In the genomic region with DNA sequence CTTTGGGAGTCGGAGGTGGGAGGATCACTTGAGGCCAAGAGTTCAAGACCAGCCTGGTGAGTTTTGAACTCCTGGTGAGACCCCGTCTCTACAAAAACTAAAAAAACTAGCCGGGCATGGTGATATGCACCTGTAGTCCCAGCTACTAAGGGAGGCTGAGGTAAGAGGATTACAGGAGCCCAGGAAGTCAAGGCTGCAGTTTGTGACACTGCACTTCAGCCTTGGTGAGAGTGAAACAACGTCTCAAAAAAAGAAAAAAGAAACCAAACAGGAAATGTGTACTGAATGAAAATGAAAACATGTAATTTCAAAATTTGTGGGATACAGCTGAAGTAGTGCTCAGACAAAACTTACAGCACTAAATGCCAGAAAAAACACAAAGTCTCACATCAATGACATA, we compare ENCODE assay signal across 1 cellular context.
TF ChIP-seq lines count a peak whose summit lies in the region.

No MANE protein-coding gene starts in this region.

TF ChIP-seq in GM12878, 131 proteins besides CTCF, POLR2A, EP300 and RAD21 (continued from another document and continues in another):
- TF ChIP-seq, protein P1, sequence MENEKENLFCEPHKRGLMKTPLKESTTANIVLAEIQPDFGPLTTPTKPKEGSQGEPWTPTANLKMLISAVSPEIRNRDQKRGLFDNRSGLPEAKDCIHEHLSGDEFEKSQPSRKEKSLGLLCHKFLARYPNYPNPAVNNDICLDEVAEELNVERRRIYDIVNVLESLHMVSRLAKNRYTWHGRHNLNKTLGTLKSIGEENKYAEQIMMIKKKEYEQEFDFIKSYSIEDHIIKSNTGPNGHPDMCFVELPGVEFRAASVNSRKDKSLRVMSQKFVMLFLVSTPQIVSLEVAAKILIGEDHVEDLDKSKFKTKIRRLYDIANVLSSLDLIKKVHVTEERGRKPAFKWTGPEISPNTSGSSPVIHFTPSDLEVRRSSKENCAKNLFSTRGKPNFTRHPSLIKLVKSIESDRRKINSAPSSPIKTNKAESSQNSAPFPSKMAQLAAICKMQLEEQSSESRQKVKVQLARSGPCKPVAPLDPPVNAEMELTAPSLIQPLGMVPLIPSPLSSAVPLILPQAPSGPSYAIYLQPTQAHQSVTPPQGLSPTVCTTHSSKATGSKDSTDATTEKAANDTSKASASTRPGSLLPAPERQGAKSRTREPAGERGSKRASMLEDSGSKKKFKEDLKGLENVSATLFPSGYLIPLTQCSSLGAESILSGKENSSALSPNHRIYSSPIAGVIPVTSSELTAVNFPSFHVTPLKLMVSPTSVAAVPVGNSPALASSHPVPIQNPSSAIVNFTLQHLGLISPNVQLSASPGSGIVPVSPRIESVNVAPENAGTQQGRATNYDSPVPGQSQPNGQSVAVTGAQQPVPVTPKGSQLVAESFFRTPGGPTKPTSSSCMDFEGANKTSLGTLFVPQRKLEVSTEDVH (IDR thresholded peaks at IDR 0.05; ENCODE audit: low read depth, partially characterized antibody) = no peak
- TF ChIP-seq, protein P2, sequence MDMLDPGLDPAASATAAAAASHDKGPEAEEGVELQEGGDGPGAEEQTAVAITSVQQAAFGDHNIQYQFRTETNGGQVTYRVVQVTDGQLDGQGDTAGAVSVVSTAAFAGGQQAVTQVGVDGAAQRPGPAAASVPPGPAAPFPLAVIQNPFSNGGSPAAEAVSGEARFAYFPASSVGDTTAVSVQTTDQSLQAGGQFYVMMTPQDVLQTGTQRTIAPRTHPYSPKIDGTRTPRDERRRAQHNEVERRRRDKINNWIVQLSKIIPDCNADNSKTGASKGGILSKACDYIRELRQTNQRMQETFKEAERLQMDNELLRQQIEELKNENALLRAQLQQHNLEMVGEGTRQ (IDR thresholded peaks at IDR 0.05; ENCODE audit: borderline replicate concordance, low read depth, low read length) = no peak
- TF ChIP-seq CEBPB (IDR thresholded peaks at IDR 0.05; ENCODE audit: borderline replicate concordance in 1 of 2, low read depth in 2 of 2, low read length in 2 of 2) (no peak), RUNX3 (IDR thresholded peaks at IDR 0.05; ENCODE audit: low read length) (peak; percentile 57), E2F4 (IDR thresholded peaks at IDR 0.05; ENCODE audit: low read depth, low read length) (no peak), BCL3 (IDR thresholded peaks at IDR 0.05; ENCODE audit: borderline replicate concordance, insufficient read depth, low read depth, low read length, poor library complexity, severe bottlenecking) (no peak), NBN (IDR thresholded peaks at IDR 0.05) (no peak), BHLHE40 (IDR thresholded peaks at IDR 0.05; ENCODE audit: borderline replicate concordance in 1 of 2, low read depth in 2 of 2, low read length in 1 of 2) (no peak), ZNF384 (IDR thresholded peaks at IDR 0.05; ENCODE audit: borderline replicate concordance, low read depth, low read length) (no peak), CREB1 (IDR thresholded peaks at IDR 0.05; ENCODE audit: low read depth) (no peak), SPI1 (IDR thresholded peaks at IDR 0.05; ENCODE audit: borderline replicate concordance, insufficient read depth, low read depth, low read length) (no peak), NFIC (IDR thresholded peaks at IDR 0.05; ENCODE audit: low read depth, low read length) (peak; percentile 58), MXI1 (IDR thresholded peaks at IDR 0.05; ENCODE audit: low read depth, low read length) (no peak), SUZ12 (IDR thresholded peaks at IDR 0.05; ENCODE audit: unreplicated experiment) (no peak), RCOR1 (conservative IDR thresholded peaks at IDR 0.05; ENCODE audit: low read depth, low read length) (no peak), CBX5 (IDR thresholded peaks at IDR 0.05; ENCODE audit: low read depth) (no peak), MTA2 (IDR thresholded peaks at IDR 0.05; ENCODE audit: low read depth) (no peak), SKIL (IDR thresholded peaks at IDR 0.05; ENCODE audit: low read depth, poor library complexity, severe bottlenecking) (no peak), MEF2B (IDR thresholded peaks at IDR 0.05; ENCODE audit: partially characterized antibody, poor library complexity, severe bottlenecking) (no peak), YBX1 (IDR thresholded peaks at IDR 0.05) (no peak), EED (IDR thresholded peaks at IDR 0.05; ENCODE audit: low read depth) (0 out of 2 replicates have a peak, but pooled peaks have one; percentile 49), TARDBP (IDR thresholded peaks at IDR 0.05; ENCODE audit: borderline replicate concordance) (no peak), ZNF622 (IDR thresholded peaks at IDR 0.05) (no peak), LARP7 (IDR thresholded peaks at IDR 0.05) (no peak), ASH2L (IDR thresholded peaks at IDR 0.05; ENCODE audit: borderline replicate concordance, low read depth) (no peak), SREBF2 (IDR thresholded peaks at IDR 0.05; ENCODE audit: low read length) (no peak), CEBPZ (IDR thresholded peaks at IDR 0.05; ENCODE audit: low read depth, low read length) (no peak), PBX3 (IDR thresholded peaks at IDR 0.05; ENCODE audit: insufficient replicate concordance, low read depth, low read length) (no peak), HCFC1 (IDR thresholded peaks at IDR 0.05; ENCODE audit: low read length) (no peak), ESRRA (IDR thresholded peaks at IDR 0.05; ENCODE audit: low read length) (no peak), FOXM1 (IDR thresholded peaks at IDR 0.05; ENCODE audit: low read depth, low read length) (no peak), TAF1 (IDR thresholded peaks at IDR 0.05; ENCODE audit: borderline replicate concordance, low read depth, low read length) (no peak), GABPA (IDR thresholded peaks at IDR 0.05; ENCODE audit: low read depth) (0 out of 2 replicates have a peak, but pooled peaks have one; percentile 7)
- TF ChIP-seq, protein P3, sequence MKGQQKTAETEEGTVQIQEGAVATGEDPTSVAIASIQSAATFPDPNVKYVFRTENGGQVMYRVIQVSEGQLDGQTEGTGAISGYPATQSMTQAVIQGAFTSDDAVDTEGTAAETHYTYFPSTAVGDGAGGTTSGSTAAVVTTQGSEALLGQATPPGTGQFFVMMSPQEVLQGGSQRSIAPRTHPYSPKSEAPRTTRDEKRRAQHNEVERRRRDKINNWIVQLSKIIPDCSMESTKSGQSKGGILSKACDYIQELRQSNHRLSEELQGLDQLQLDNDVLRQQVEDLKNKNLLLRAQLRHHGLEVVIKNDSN (IDR thresholded peaks at IDR 0.05; ENCODE audit: borderline replicate concordance, extremely low read length, insufficient read depth, low read depth, low read length) = no peak
- TF ChIP-seq, protein P4, sequence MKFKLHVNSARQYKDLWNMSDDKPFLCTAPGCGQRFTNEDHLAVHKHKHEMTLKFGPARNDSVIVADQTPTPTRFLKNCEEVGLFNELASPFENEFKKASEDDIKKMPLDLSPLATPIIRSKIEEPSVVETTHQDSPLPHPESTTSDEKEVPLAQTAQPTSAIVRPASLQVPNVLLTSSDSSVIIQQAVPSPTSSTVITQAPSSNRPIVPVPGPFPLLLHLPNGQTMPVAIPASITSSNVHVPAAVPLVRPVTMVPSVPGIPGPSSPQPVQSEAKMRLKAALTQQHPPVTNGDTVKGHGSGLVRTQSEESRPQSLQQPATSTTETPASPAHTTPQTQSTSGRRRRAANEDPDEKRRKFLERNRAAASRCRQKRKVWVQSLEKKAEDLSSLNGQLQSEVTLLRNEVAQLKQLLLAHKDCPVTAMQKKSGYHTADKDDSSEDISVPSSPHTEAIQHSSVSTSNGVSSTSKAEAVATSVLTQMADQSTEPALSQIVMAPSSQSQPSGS (IDR thresholded peaks at IDR 0.05; ENCODE audit: low read length) = no peak
- TF ChIP-seq, protein P5, sequence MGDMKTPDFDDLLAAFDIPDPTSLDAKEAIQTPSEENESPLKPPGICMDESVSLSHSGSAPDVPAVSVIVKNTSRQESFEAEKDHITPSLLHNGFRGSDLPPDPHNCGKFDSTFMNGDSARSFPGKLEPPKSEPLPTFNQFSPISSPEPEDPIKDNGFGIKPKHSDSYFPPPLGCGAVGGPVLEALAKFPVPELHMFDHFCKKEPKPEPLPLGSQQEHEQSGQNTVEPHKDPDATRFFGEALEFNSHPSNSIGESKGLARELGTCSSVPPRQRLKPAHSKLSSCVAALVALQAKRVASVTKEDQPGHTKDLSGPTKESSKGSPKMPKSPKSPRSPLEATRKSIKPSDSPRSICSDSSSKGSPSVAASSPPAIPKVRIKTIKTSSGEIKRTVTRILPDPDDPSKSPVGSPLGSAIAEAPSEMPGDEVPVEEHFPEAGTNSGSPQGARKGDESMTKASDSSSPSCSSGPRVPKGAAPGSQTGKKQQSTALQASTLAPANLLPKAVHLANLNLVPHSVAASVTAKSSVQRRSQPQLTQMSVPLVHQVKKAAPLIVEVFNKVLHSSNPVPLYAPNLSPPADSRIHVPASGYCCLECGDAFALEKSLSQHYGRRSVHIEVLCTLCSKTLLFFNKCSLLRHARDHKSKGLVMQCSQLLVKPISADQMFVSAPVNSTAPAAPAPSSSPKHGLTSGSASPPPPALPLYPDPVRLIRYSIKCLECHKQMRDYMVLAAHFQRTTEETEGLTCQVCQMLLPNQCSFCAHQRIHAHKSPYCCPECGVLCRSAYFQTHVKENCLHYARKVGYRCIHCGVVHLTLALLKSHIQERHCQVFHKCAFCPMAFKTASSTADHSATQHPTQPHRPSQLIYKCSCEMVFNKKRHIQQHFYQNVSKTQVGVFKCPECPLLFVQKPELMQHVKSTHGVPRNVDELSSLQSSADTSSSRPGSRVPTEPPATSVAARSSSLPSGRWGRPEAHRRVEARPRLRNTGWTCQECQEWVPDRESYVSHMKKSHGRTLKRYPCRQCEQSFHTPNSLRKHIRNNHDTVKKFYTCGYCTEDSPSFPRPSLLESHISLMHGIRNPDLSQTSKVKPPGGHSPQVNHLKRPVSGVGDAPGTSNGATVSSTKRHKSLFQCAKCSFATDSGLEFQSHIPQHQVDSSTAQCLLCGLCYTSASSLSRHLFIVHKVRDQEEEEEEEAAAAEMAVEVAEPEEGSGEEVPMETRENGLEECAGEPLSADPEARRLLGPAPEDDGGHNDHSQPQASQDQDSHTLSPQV (IDR thresholded peaks at IDR 0.05) = no peak
